Comparison of ENCODE assay signal across 1 cellular context in the genomic region with DNA sequence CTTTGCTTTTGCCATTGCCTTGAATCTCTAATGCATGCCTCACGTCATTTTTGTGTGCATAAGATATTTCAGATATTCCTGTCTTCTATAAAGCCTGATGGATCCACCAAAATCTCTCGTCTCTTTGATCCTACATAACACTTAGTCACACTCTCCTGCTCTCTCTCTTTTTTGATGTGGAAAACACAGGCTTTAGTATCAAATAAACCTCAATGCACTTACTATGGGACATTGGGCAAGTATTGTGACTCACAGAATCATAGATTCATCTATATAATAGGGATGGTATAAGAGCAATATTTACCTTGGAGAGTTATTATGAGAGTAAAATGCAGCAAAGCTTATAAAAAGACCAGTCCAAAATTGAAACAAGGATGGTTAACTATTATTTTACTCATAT.
TF ChIP-seq lines count a peak whose summit lies in the region.

No MANE protein-coding gene starts in this region.

TF ChIP-seq in HepG2, 621 proteins besides CTCF, POLR2A, EP300 and RAD21:
- TF ChIP-seq ZNF562 (CRISPR knock-in tag; IDR thresholded peaks at IDR 0.05; ENCODE audit: borderline replicate concordance) (no peak), ZNF207 (IDR thresholded peaks at IDR 0.05; ENCODE audit: borderline replicate concordance) (no peak), SYNCRIP (IDR thresholded peaks at IDR 0.05; ENCODE audit: insufficient read depth, low read depth, low read length) (no peak), IKZF4 (CRISPR knock-in tag; IDR thresholded peaks at IDR 0.05; ENCODE audit: borderline replicate concordance, low read depth, not compliant biosample characterization) (no peak), KDM1A (CRISPR knock-in tag; IDR thresholded peaks at IDR 0.05) (no peak), RXRA (CRISPR knock-in tag; IDR thresholded peaks at IDR 0.05) (no peak), MXD4 (CRISPR knock-in tag; IDR thresholded peaks at IDR 0.05) (no peak), CBX2 (IDR thresholded peaks at IDR 0.05; ENCODE audit: low read depth, low read length) (no peak), CBX2 (CRISPR knock-in tag; IDR thresholded peaks at IDR 0.05; ENCODE audit: low read depth) (no peak), ZNF343 (CRISPR knock-in tag; IDR thresholded peaks at IDR 0.05) (no peak), ZNF556 (CRISPR knock-in tag; IDR thresholded peaks at IDR 0.05; ENCODE audit: borderline replicate concordance) (no peak), SALL2 (CRISPR knock-in tag; IDR thresholded peaks at IDR 0.05) (no peak)
- TF ChIP-seq, protein P1, sequence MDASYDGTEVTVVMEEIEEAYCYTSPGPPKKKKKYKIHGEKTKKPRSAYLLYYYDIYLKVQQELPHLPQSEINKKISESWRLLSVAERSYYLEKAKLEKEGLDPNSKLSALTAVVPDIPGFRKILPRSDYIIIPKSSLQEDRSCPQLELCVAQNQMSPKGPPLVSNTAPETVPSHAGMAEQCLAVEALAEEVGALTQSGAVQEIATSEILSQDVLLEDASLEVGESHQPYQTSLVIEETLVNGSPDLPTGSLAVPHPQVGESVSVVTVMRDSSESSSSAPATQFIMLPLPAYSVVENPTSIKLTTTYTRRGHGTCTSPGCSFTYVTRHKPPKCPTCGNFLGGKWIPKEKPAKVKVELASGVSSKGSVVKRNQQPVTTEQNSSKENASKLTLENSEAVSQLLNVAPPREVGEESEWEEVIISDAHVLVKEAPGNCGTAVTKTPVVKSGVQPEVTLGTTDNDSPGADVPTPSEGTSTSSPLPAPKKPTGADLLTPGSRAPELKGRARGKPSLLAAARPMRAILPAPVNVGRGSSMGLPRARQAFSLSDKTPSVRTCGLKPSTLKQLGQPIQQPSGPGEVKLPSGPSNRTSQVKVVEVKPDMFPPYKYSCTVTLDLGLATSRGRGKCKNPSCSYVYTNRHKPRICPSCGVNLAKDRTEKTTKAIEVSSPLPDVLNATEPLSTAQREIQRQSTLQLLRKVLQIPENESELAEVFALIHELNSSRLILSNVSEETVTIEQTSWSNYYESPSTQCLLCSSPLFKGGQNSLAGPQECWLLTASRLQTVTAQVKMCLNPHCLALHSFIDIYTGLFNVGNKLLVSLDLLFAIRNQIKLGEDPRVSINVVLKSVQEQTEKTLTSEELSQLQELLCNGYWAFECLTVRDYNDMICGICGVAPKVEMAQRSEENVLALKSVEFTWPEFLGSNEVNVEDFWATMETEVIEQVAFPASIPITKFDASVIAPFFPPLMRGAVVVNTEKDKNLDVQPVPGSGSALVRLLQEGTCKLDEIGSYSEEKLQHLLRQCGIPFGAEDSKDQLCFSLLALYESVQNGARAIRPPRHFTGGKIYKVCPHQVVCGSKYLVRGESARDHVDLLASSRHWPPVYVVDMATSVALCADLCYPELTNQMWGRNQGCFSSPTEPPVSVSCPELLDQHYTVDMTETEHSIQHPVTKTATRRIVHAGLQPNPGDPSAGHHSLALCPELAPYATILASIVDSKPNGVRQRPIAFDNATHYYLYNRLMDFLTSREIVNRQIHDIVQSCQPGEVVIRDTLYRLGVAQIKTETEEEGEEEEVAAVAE (CRISPR knock-in tag; IDR thresholded peaks at IDR 0.05; ENCODE audit: borderline replicate concordance) = no peak
- TF ChIP-seq, protein P2, sequence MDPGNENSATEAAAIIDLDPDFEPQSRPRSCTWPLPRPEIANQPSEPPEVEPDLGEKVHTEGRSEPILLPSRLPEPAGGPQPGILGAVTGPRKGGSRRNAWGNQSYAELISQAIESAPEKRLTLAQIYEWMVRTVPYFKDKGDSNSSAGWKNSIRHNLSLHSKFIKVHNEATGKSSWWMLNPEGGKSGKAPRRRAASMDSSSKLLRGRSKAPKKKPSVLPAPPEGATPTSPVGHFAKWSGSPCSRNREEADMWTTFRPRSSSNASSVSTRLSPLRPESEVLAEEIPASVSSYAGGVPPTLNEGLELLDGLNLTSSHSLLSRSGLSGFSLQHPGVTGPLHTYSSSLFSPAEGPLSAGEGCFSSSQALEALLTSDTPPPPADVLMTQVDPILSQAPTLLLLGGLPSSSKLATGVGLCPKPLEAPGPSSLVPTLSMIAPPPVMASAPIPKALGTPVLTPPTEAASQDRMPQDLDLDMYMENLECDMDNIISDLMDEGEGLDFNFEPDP (CRISPR knock-in tag; conservative IDR thresholded peaks at IDR 0.05) = no peak
- TF ChIP-seq, protein P3, sequence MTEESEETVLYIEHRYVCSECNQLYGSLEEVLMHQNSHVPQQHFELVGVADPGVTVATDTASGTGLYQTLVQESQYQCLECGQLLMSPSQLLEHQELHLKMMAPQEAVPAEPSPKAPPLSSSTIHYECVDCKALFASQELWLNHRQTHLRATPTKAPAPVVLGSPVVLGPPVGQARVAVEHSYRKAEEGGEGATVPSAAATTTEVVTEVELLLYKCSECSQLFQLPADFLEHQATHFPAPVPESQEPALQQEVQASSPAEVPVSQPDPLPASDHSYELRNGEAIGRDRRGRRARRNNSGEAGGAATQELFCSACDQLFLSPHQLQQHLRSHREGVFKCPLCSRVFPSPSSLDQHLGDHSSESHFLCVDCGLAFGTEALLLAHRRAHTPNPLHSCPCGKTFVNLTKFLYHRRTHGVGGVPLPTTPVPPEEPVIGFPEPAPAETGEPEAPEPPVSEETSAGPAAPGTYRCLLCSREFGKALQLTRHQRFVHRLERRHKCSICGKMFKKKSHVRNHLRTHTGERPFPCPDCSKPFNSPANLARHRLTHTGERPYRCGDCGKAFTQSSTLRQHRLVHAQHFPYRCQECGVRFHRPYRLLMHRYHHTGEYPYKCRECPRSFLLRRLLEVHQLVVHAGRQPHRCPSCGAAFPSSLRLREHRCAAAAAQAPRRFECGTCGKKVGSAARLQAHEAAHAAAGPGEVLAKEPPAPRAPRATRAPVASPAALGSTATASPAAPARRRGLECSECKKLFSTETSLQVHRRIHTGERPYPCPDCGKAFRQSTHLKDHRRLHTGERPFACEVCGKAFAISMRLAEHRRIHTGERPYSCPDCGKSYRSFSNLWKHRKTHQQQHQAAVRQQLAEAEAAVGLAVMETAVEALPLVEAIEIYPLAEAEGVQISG (CRISPR knock-in tag; IDR thresholded peaks at IDR 0.05) = no peak
TF ChIP-seq in HepG2: peak in this region for 0.
